Comparison of ENCODE assay signal across 28 cellular contexts in the genomic region with DNA sequence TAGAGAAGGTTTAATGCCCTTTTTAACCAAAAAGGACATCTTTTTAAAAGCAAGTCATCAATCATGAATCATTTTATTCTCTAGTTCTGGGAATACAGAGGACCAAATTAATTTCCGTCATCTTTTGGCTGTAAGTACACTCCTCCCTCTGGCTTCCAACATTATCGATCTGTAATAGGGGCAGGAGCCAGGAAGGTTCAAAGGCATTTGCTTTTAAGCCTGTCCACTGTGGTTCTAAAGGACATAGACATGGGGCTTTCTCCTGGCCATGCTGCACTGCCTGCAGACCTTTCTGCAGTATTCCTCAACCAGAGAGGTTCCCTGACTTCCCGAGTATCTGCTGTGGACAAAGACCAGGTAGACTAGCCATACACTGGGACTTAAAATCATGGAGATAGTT.
"Had no signal": no experiment of that assay in that cellular context is flagged by ENCODE, and none has a peak within 500 bp of the region (broad histone marks: within the 10 kb centered on the region; RNA-seq: fewer than 3 reads in every experiment).

No MANE protein-coding gene starts in this region.

- H3K27me3 ChIP-seq: colonic mucosa, gastrocnemius medialis had no signal

- FAIRE-seq: colon, endometrium, endothelial cell of umbilical vein, frontal cortex had no signal

- H3K4me1 ChIP-seq: colonic mucosa, esophagus muscularis mucosa, esophagus squamous epithelium, foreskin keratinocyte, gastrocnemius medialis, gastroesophageal sphincter, heart left ventricle, heart right ventricle had no signal

- H3K9me3 ChIP-seq: colonic mucosa, esophagus muscularis mucosa, gastrocnemius medialis, gastroesophageal sphincter had no signal

- ATAC-seq: effector memory CD8-positive, alpha-beta T cell; esophagus mucosa; foreskin keratinocyte; gastrocnemius medialis; gastroesophageal sphincter; heart left ventricle; heart right ventricle had no signal

- H3K27ac ChIP-seq: colonic mucosa, coronary artery, dorsolateral prefrontal cortex, epithelial cell of prostate, esophagus muscularis mucosa, esophagus squamous epithelium, foreskin keratinocyte, gastrocnemius medialis, gastroesophageal sphincter, heart left ventricle, heart right ventricle had no signal

- H3K4me3 ChIP-seq: colonic mucosa, coronary artery, dorsolateral prefrontal cortex, esophagus muscularis mucosa, esophagus squamous epithelium, gastrocnemius medialis, gastroesophageal sphincter, heart left ventricle, heart right ventricle had no signal

- H3K36me3 ChIP-seq: colonic mucosa, esophagus muscularis mucosa, esophagus squamous epithelium, gastrocnemius medialis, gastroesophageal sphincter, heart left ventricle, heart right ventricle had no signal

- DNase-seq: colonic mucosa; cortex of kidney; dermis blood vessel endothelial cell; dorsolateral prefrontal cortex; effector CD4-positive, alpha-beta T cell; effector CD8-positive, alpha-beta T cell; effector memory CD4-positive, alpha-beta T cell; effector memory CD8-positive, alpha-beta T cell; endodermal cell; erythroblast; esophagus squamous epithelium; foreskin fibroblast; foreskin keratinocyte; foreskin melanocyte; gastrocnemius medialis; glutamatergic neuron; head of caudate nucleus; heart left ventricle; heart right ventricle had no signal
